In genomic region chr20:63219866-63220521, GRCh38 we compare ENCODE assay signal across 18 cellular contexts. TPM values are rescaled to one million over a fixed set of nuclear protein-coding genes. Genes with fewer than 3 reads are reported as not detected.
DNase-seq lines count a peak whose midpoint lies in the region; ATAC-seq and TF ChIP-seq lines count a peak whose summit lies in the region.
"Had no signal": no experiment of that assay in that cellular context is flagged by ENCODE, and none has a peak within 500 bp of the region (broad histone marks: within the 10 kb centered on the region; RNA-seq: fewer than 3 reads in every experiment).

No MANE protein-coding gene starts in this region.

- peaks cover 5% of the 10 kb centered on the region for H3K36me3 Mint-ChIP-seq in CD4-positive, alpha-beta T cell (ENCODE audit: low read depth)
- peaks cover 9% of the 10 kb centered on the region for H3K36me3 Mint-ChIP-seq in endothelial cell (ENCODE audit: low read depth, unreplicated experiment)
- H3K36me3 Mint-ChIP-seq in neural crest cell (ENCODE audit: low read depth): no peaks in the 10 kb centered on the region

- H3K4me1 ChIP-seq in NT2/D1 (ENCODE audit: insufficient read depth, insufficient read length) (peaks cover 20% of the 10 kb centered on the region), Karpas-422 (ENCODE audit: low read length) (peaks cover 11% of the 10 kb centered on the region), BE2C (peaks cover 27% of the 10 kb centered on the region)

- CTCF ChIA-PET in CD4-positive, alpha-beta T cell (lab: Charles Lee): no interaction called here

- H3K9me2 ChIP-seq in Karpas-422 (replicated peaks; ENCODE audit: insufficient read depth, low read length): no peaks in the 10 kb centered on the region

- no peaks in the 10 kb centered on the region for H3K9me3 ChIP-seq in CD4-positive, alpha-beta T cell (ENCODE audit: control insufficient read depth, low read length)
- H3K9me3 ChIP-seq in NT2/D1 (ENCODE audit: insufficient read depth, low read length) (no peaks in the 10 kb centered on the region), Karpas-422 (ENCODE audit: low read length) (no peaks in the 10 kb centered on the region), BE2C (no peaks in the 10 kb centered on the region)
- H3K9me3 ChIP-seq: A549 had no signal

- H3K27me3 Mint-ChIP-seq in CD4-positive, alpha-beta T cell: no peaks in the 10 kb centered on the region
- peaks cover 12% of the 10 kb centered on the region for H3K27me3 Mint-ChIP-seq in endothelial cell (ENCODE audit: unreplicated experiment)
- peaks cover 17% of the 10 kb centered on the region for H3K27me3 Mint-ChIP-seq in neural crest cell (ENCODE audit: low read depth)

- no peaks in the 10 kb centered on the region for H3K9me3 Mint-ChIP-seq in CD4-positive, alpha-beta T cell
- H3K9me3 Mint-ChIP-seq in endothelial cell (ENCODE audit: unreplicated experiment): no peaks in the 10 kb centered on the region
- H3K9me3 Mint-ChIP-seq in neural crest cell: no peaks in the 10 kb centered on the region

- POLR2A ChIA-PET in CD4-positive, alpha-beta T cell (lab: Charles Lee): no interaction called here

- H3K4me1 Mint-ChIP-seq in CD4-positive, alpha-beta T cell (ENCODE audit: low read depth): peaks cover 12% of the 10 kb centered on the region
- H3K4me1 Mint-ChIP-seq in endothelial cell (ENCODE audit: unreplicated experiment) (peaks cover 8% of the 10 kb centered on the region), neural crest cell (peaks cover 20% of the 10 kb centered on the region)

- TF ChIP-seq CTCF in CD4-positive, alpha-beta T cell (IDR thresholded peaks at IDR 0.05): no peak
- TF ChIP-seq CTCF in endothelial cell (IDR thresholded peaks at IDR 0.05; ENCODE audit: unreplicated experiment) (no peak), neural crest cell (conservative IDR thresholded peaks at IDR 0.05) (no peak), BE2C (IDR thresholded peaks at IDR 0.05; ENCODE audit: low read depth, low read length) (no peak)

- H4K20me1 ChIP-seq in Karpas-422 (ENCODE audit: insufficient read depth, low read depth, low read length): 0 out of 2 replicates have a peak, but pooled peaks cover 6% of the 10 kb centered on the region

- H3K4me2 ChIP-seq in Karpas-422 (ENCODE audit: low read depth, low read length, poor library complexity, severe bottlenecking): no peak overlapping the region
- H3K4me2 ChIP-seq: A549 had no signal

- H3K4me3 ChIP-seq in NT2/D1 (ENCODE audit: insufficient read length, low read depth) (no peak overlapping the region), Karpas-422 (ENCODE audit: low read length) (no peak overlapping the region), BE2C (ENCODE audit: low read depth, low read length) (no peak overlapping the region)
- H3K4me3 ChIP-seq: A549 had no signal

- H3K27me3 ChIP-seq in CD4-positive, alpha-beta T cell (ENCODE audit: control insufficient read depth, insufficient read depth, low read length): no peaks in the 10 kb centered on the region
- H3K27me3 ChIP-seq in NT2/D1 (ENCODE audit: insufficient read depth, insufficient read length) (peaks cover 3% of the 10 kb centered on the region), Karpas-422 (ENCODE audit: low read length) (no peaks in the 10 kb centered on the region), BE2C (no peaks in the 10 kb centered on the region)

- peak overlapping the region; percentile 38 for H3K4me3 Mint-ChIP-seq in CD4-positive, alpha-beta T cell
- H3K4me3 Mint-ChIP-seq in endothelial cell (ENCODE audit: unreplicated experiment) (peak overlapping the region; percentile 45), neural crest cell (peak overlapping the region; percentile 36)

- peak overlapping the region; percentile 9 for H3K9ac ChIP-seq in NT2/D1 (ENCODE audit: insufficient read length, low read depth)
- no peak overlapping the region for H3K9ac ChIP-seq in Karpas-422 (ENCODE audit: low read length)

- intact Hi-C loops in CD4-positive, alpha-beta T cell (cut with DNase I, micrococcal nuclease): loop anchor here in 1 of 2 experiments (5.0 to 10.0 kb wide), 5 partner anchors 285 to 1038 kb away; partner anchors contain the start of genes CABLES2, GID8, MTG2 and OSBPL2

- H2AFZ ChIP-seq in Karpas-422 (ENCODE audit: low read length): no peak overlapping the region

- H3K27ac Mint-ChIP-seq in CD4-positive, alpha-beta T cell: no peak overlapping the region
- H3K27ac Mint-ChIP-seq in endothelial cell (ENCODE audit: unreplicated experiment): peak overlapping the region; percentile 68
- H3K27ac Mint-ChIP-seq in neural crest cell (ENCODE audit: unreplicated experiment): no peak overlapping the region

- H3K36me3 ChIP-seq in NT2/D1 (ENCODE audit: insufficient read depth, insufficient read length, low read length) (peaks cover 3% of the 10 kb centered on the region), Karpas-422 (ENCODE audit: insufficient read depth, low read length) (no peaks in the 10 kb centered on the region), BE2C (no peaks in the 10 kb centered on the region)

- H3K79me2 ChIP-seq in Karpas-422 (ENCODE audit: low read length): peaks cover 8% of the 10 kb centered on the region

- DNase-seq in CD4-positive, alpha-beta T cell: no peak
- DNase-seq in NT2/D1 (ENCODE audit: low read depth, low spot score) (no peak), endothelial cell (ENCODE audit: low spot score) (no peak), neural crest cell (ENCODE audit: low read depth, low spot score) (no peak), Karpas-422 (no peak), BE2C (no peak)
- DNase-seq: C1 segment of cervical spinal cord, HCEC 1CT, NCI-H1105, NCI-H1694 treated with DMSO at 0.1 percent for 48 hours, NCI-H510A, NCI-H748 treated with DMSO at 0.1 percent for 48 hours, SIG-M5 had no signal

- H3K27ac ChIP-seq in CD4-positive, alpha-beta T cell (ENCODE audit: low read depth, low read length): no peak overlapping the region
- no peak overlapping the region for H3K27ac ChIP-seq in Karpas-422 (ENCODE audit: low read length)

- ATAC-seq in CD4-positive, alpha-beta T cell (ENCODE audit: poor library complexity): no peak
- ATAC-seq in GM19452 (IDR thresholded peaks at IDR 0.05; ENCODE audit: unreplicated experiment): no peak
- ATAC-seq in HG02610 (IDR thresholded peaks at IDR 0.05; ENCODE audit: unreplicated experiment): no peak
- ATAC-seq: A549, SK-N-SH treated with all-trans-retinoic acid at 6 μM for 48 hours had no signal

RNA-seq across cellular contexts. Expression of gene YTHDF1, which starts 4.1 kb away (rescaled TPM):
- total RNA-seq in CD4-positive, alpha-beta T cell: 10 to 100 TPM; 43.7 to 44.1 TPM
- total RNA-seq in endothelial cell (ENCODE audit: unreplicated experiment): 62.1 TPM
- total RNA-seq in neural crest cell: 59.0 and 59.4 TPM in 2 replicates
- 24.1 and 27.1 TPM in 2 replicates for total RNA-seq in Karpas-422 (2014; rRNA removed; shearing (Covaris generic); ENCODE audit: low replicate concordance)
- polyA plus RNA-seq in BE2C (2012; ENCODE audit: insufficient read depth, insufficient read length, low read depth): 90.9 TPM

RNA-seq across cellular contexts. Expression of gene BIRC7, which starts 15.7 kb away (rescaled TPM):
- total RNA-seq in CD4-positive, alpha-beta T cell: not detected
- not detected for total RNA-seq in endothelial cell (ENCODE audit: unreplicated experiment)
- total RNA-seq in neural crest cell: 6.1 and 6.9 TPM in 2 replicates
- 10.7 and 23.3 TPM in 2 replicates for total RNA-seq in Karpas-422 (2014; rRNA removed; shearing (Covaris generic); ENCODE audit: low replicate concordance)
- polyA plus RNA-seq in BE2C (2012; ENCODE audit: insufficient read depth, insufficient read length, low read depth): 0.56 TPM
- total RNA-seq: RPMI7951 had no signal

RNA-seq across cellular contexts. Expression of gene NKAIN4, which starts 34.3 kb away (rescaled TPM):
- total RNA-seq in CD4-positive, alpha-beta T cell: not detected
- total RNA-seq in endothelial cell (ENCODE audit: unreplicated experiment): 3.3 TPM
- 42.4 and 44.0 TPM in 2 replicates for total RNA-seq in neural crest cell
- total RNA-seq in Karpas-422 (2014; rRNA removed; shearing (Covaris generic); ENCODE audit: low replicate concordance): not detected in 2 replicates
- polyA plus RNA-seq in BE2C (2012; ENCODE audit: insufficient read depth, insufficient read length, low read depth): 0.49 TPM
- total RNA-seq: RPMI7951 had no signal

RNA-seq across cellular contexts. Expression of gene ARFGAP1, which starts 52.6 kb away (rescaled TPM):
- 100 to 1,000 TPM; 120 TPM for total RNA-seq in CD4-positive, alpha-beta T cell
- 106 TPM for total RNA-seq in endothelial cell (ENCODE audit: unreplicated experiment)
- 128 and 132 TPM in 2 replicates for total RNA-seq in neural crest cell
- total RNA-seq in Karpas-422 (2014; rRNA removed; shearing (Covaris generic); ENCODE audit: low replicate concordance): 49.2 and 61.3 TPM in 2 replicates
- polyA plus RNA-seq in BE2C (2012; ENCODE audit: insufficient read depth, insufficient read length, low read depth): 329 TPM

Comparison
In these comparisons a context has a peak if more than half of its experiments do, and no peak if none do; other contexts are left out.
1. RNA of gene NKAIN4, which starts 34.3 kb away (total RNA-seq): 42.4 to 44.0 TPM in neural crest cell; 3.3 TPM in endothelial cell (single experiment), not detected in CD4-positive, alpha-beta T cell and not detected in Karpas-422; every median in the first group is over 10 times any median in the second.
2. Peak in every context shown above with its lines, with median percentiles within 50 percentile points of each other: H3K4me3 Mint-ChIP-seq.